9 cellular contexts compared by ENCODE assay signal in the genomic region with DNA sequence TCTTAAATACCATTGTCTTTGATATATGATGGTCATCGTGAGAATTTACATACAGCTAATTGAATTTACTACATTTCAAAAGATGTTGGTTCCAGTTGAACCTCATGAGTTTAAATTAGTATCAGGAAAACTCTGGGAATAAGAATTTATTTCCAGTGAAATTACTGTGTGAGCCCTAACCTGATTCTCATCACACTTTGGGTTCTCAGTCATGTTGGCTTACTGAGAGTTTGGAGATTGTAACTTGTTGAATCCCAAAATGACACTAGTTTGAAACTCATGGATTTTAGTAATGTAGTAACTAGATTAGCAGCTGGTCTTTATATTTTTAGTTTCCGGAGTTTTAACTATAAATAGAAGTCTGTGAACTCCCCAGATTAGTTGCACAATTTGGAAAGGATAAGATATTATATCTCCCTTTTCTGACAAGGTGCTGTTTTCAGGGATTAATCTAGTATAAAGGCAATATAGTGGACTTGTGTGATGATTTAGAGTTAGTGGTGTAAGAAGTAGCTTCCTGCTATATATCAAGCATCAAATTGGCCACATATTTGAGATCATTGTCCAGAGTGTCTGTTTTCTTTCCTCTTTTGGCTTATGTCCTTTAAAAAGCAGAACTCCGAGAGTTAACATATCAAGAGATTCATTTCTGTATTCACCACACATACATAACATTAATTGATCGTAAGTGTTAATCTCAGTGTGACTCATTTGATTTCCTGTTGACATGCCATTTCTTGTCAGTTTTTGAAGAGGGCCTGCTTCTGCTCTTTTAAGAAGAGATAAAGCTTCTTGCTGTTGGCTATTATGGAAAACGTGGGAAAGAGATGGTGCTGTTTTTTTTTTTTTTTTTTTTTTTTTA. TPM values are rescaled to one million over a fixed set of nuclear protein-coding genes. Genes with fewer than 3 reads are reported as not detected.
DNase-seq lines count a peak whose midpoint lies in the region; ATAC-seq and TF ChIP-seq lines count a peak whose summit lies in the region.
"Had no signal": no experiment of that assay in that cellular context is flagged by ENCODE, and none has a peak within 500 bp of the region (broad histone marks: within the 10 kb centered on the region; RNA-seq: fewer than 3 reads in every experiment).

No MANE protein-coding gene starts in this region.

- H2AK5ac ChIP-seq in H9 (ENCODE audit: insufficient read length, low read length) = no peak overlapping the region

- no peak for TF ChIP-seq CTCF in left lung (IDR thresholded peaks at IDR 0.05)
- no peak for TF ChIP-seq CTCF in H9 (conservative IDR thresholded peaks at IDR 0.05)

- no peaks in the 10 kb centered on the region for H4K20me1 ChIP-seq in H9 (ENCODE audit: control insufficient read depth, insufficient read depth, insufficient read length)

- peak overlapping the region; percentile 80 to 81 for H3K4me3 Mint-ChIP-seq in activated T-cell treated with anti-CD3 and anti-CD28 coated beads, Interleukin-2, amount 50 U/mL, for 72 hours
- H3K4me3 Mint-ChIP-seq in H9 = no peak overlapping the region

- no peaks in the 10 kb centered on the region for H3K9me3 Mint-ChIP-seq in activated T-cell treated with anti-CD3 and anti-CD28 coated beads, Interleukin-2, amount 50 U/mL, for 72 hours
- no peaks in the 10 kb centered on the region for H3K9me3 Mint-ChIP-seq in H9

- H4K91ac ChIP-seq in H9 (ENCODE audit: insufficient read length, low read depth, low read length) = no peak overlapping the region

- H3K36me3 ChIP-seq in adipocyte (ENCODE audit: control insufficient read depth, insufficient read depth, low read length, severe bottlenecking) (peaks cover 43% of the 10 kb centered on the region), left lung (peaks cover 0 to 33% of the 10 kb centered on the region in 2 donors), urinary bladder (ENCODE audit: insufficient read depth) (no peaks in the 10 kb centered on the region)

- H3K4me2 ChIP-seq in H9 (ENCODE audit: insufficient read depth, insufficient read length, low read length) = no peak overlapping the region

- no peaks in the 10 kb centered on the region for H3K79me1 ChIP-seq in H9 (ENCODE audit: insufficient read depth, low read depth, low read length, poor library complexity, severe bottlenecking)

- H3K36me3 Mint-ChIP-seq in activated T-cell treated with anti-CD3 and anti-CD28 coated beads, Interleukin-2, amount 50 U/mL, for 72 hours (ENCODE audit: insufficient read depth in 2 of 2) = peaks cover 20 to 47% of the 10 kb centered on the region in 2 donors
- H3K36me3 Mint-ChIP-seq in H9 (ENCODE audit: insufficient read depth in 1 of 3, low read depth in 3 of 3) = peaks cover 18 to 58% (median 50%) of the 10 kb centered on the region in 3 experiments; a peak in 6 of 7 replicates

- H4K8ac ChIP-seq in H9 (replicated peaks; ENCODE audit: insufficient read length, low read depth, low read length) = no peak overlapping the region

- no peak overlapping the region for H3T11ph ChIP-seq in H9 (ENCODE audit: low read length)

- no peaks in the 10 kb centered on the region for H3K23me2 ChIP-seq in H9 (ENCODE audit: insufficient read length, low read depth, low read length, poor library complexity, severe bottlenecking)

- H2BK15ac ChIP-seq in H9 (ENCODE audit: low read depth, low read length) = no peak overlapping the region

- DNase-seq in activated T-cell treated with anti-CD3 and anti-CD28 coated beads, Interleukin-2, amount 50 U/mL, for 72 hours = no peak
- DNase-seq in activated T-cell treated with anti-CD3 and anti-CD28 coated beads for 4 hours (no peak), adipocyte (ENCODE audit: low read depth) (no peak), left lung (no peak), head of caudate nucleus (no peak), H9 (no peak)
- no peak for DNase-seq in stimulated activated CD4-positive, alpha-beta T cell treated with anti-CD3 and anti-CD28 coated beads, Interleukin-12 subunit alpha, Interleukin-12 subunit beta, amount 100 ng/mL, for 4 hours
- DNase-seq: H7 had no signal

- H3K23ac ChIP-seq in H9 (ENCODE audit: insufficient read length, low read depth, low read length) = no peak overlapping the region

- H3K18ac ChIP-seq in H9 (ENCODE audit: insufficient read length, low read depth, low read length) = no peak overlapping the region

- H2BK5ac ChIP-seq in H9 (ENCODE audit: insufficient read length, low read length) = no peak overlapping the region

- WGBS in urinary bladder = 28% methylated on average over 5 of the region's 5 CpGs
- WGBS in H9 (ENCODE audit: extremely low coverage, insufficient read length, low lambda C conversion rate) = no CpG with 5 or more reads among the region's 5 CpGs

- no peak overlapping the region for H3K14ac ChIP-seq in H9 (ENCODE audit: insufficient read depth, low read length)

- peak overlapping the region; percentile 95 for H3K27ac Mint-ChIP-seq in activated T-cell treated with anti-CD3 and anti-CD28 coated beads, Interleukin-2, amount 50 U/mL, for 72 hours
- H3K27ac Mint-ChIP-seq in H9 = peak overlapping the region in 1 of 3 experiments; percentile 57; a peak in 1 of 7 replicates

- H3K27me3 ChIP-seq in adipocyte (replicated peaks; ENCODE audit: control insufficient read depth, insufficient read depth, low read length) = no peaks in the 10 kb centered on the region
- no peaks in the 10 kb centered on the region for H3K27me3 ChIP-seq in left lung
- no peaks in the 10 kb centered on the region for H3K27me3 ChIP-seq in H9 (ENCODE audit: insufficient read depth, low read length)

- peaks cover 68% of the 10 kb centered on the region for H3K4me1 ChIP-seq in adipocyte (ENCODE audit: control insufficient read depth, insufficient read depth, low read length)
- peaks cover 28 to 94% of the 10 kb centered on the region in 2 donors for H3K4me1 ChIP-seq in left lung
- H3K4me1 ChIP-seq in urinary bladder (ENCODE audit: insufficient read depth) = no peaks in the 10 kb centered on the region
- H3K4me1 ChIP-seq in H9 (ENCODE audit: insufficient read depth, low read length) = no peaks in the 10 kb centered on the region

- H2BK120ac ChIP-seq in H9 (ENCODE audit: low read depth, low read length, poor library complexity, severe bottlenecking) = no peak overlapping the region

- H3K9ac ChIP-seq in adipocyte (ENCODE audit: low read length) (peak overlapping the region; percentile 69), H9 (ENCODE audit: extremely low read depth, insufficient read length, low read length) (no peak overlapping the region)

- no peak overlapping the region for H4K5ac ChIP-seq in H9 (ENCODE audit: insufficient read length, low read depth, low read length)

- H2BK20ac ChIP-seq in H9 (ENCODE audit: low read depth, low read length, poor library complexity, severe bottlenecking) = no peak overlapping the region

- no peak overlapping the region for H3K56ac ChIP-seq in H9 (ENCODE audit: insufficient read length, low read depth, low read length)

- no peaks in the 10 kb centered on the region for H3K27me3 Mint-ChIP-seq in activated T-cell treated with anti-CD3 and anti-CD28 coated beads, Interleukin-2, amount 50 U/mL, for 72 hours (ENCODE audit: low read depth)
- no peaks in the 10 kb centered on the region for H3K27me3 Mint-ChIP-seq in H9 (ENCODE audit: low read depth)

- H3K4ac ChIP-seq in H9 (ENCODE audit: low read depth, low read length) = no peak overlapping the region

- H3K4me1 Mint-ChIP-seq in activated T-cell treated with anti-CD3 and anti-CD28 coated beads, Interleukin-2, amount 50 U/mL, for 72 hours (ENCODE audit: low read depth) = peaks cover 90% of the 10 kb centered on the region
- peaks cover 23 to 30% of the 10 kb centered on the region in 2 experiments for H3K4me1 Mint-ChIP-seq in H9

- no peak overlapping the region for H2BK12ac ChIP-seq in H9 (ENCODE audit: insufficient read length, low read depth, low read length)

- no peak overlapping the region for H2AFZ ChIP-seq in H9 (ENCODE audit: low read length)

- intact Hi-C loops in left lung (cut with DNase I) = no loop called here
- intact Hi-C loops in head of caudate nucleus (cut with DNase I) = no loop called here

- no peaks in the 10 kb centered on the region for H3K9me3 ChIP-seq in adipocyte (ENCODE audit: control insufficient read depth, low read length)
- no peaks in the 10 kb centered on the region for H3K9me3 ChIP-seq in left lung
- H3K9me3 ChIP-seq in H9 (ENCODE audit: control insufficient read depth, low read depth, low read length) = no peaks in the 10 kb centered on the region

- ATAC-seq in activated T-cell treated with anti-CD3 and anti-CD28 coated beads, Interleukin-2, amount 50 U/mL, for 72 hours (replicated peaks in 1 of 2) = peak; percentile 49 to 50
- peak; percentile 7 for ATAC-seq in left lung

- H3K4me3 ChIP-seq in adipocyte (ENCODE audit: low read length) (peak overlapping the region; percentile 82), left lung (no peak overlapping the region), urinary bladder (ENCODE audit: low read depth, low read length) (no peak overlapping the region)

- peaks cover 12% of the 10 kb centered on the region; the same call in 1 of the 2 replicates for H3K79me2 ChIP-seq in H9 (ENCODE audit: insufficient read depth, low read length)

- H3K27ac ChIP-seq in left lung (peak overlapping the region; percentile 80 to 83), urinary bladder (ENCODE audit: low read depth) (peak overlapping the region; percentile 38), H9 (ENCODE audit: insufficient read length, low read depth, low read length) (no peak overlapping the region)

RNA-seq across cellular contexts. Expression of gene NDUFV2, which starts 15.7 kb away (rescaled TPM):
- 100 to 1,000 TPM; 394 to 497 TPM for total RNA-seq in activated T-cell treated with anti-CD3 and anti-CD28 coated beads, Interleukin-2, amount 50 U/mL, for 72 hours
- total RNA-seq in left lung (100 to 1,000 TPM; 108 to 138 TPM), urinary bladder (116 TPM), H9 (2021) (206 and 207 TPM in 2 replicates)
- polyA plus RNA-seq in urinary bladder = 143 TPM

RNA-seq across cellular contexts. Expression of gene ANKRD12, which starts 18.4 kb away (rescaled TPM):
- total RNA-seq in activated T-cell treated with anti-CD3 and anti-CD28 coated beads, Interleukin-2, amount 50 U/mL, for 72 hours = 100 to 1,000 TPM in 1 of 2 donors, 10 to 100 TPM in 1; 84.4 to 123 TPM
- total RNA-seq in left lung = 10 to 100 TPM; 47.6 to 64.3 TPM
- 65.9 TPM for total RNA-seq in urinary bladder
- polyA plus RNA-seq in urinary bladder = 12.5 TPM
- 36.0 and 38.9 TPM in 2 replicates for total RNA-seq in H9 (2021)

Comparison
In these comparisons a context has a peak if more than half of its experiments do, and no peak if none do; other contexts are left out.
1. H3K4me3 Mint-ChIP-seq: peak in activated T-cell treated with anti-CD3 and anti-CD28 coated beads, Interleukin-2, amount 50 U/mL, for 72 hours (2 of 2); none in H9 (0 of 2).